11 cellular contexts compared by ENCODE assay signal in genomic region chr17:48554412-48555090, GRCh38. TPM values are rescaled to one million over a fixed set of nuclear protein-coding genes. Genes with fewer than 3 reads are reported as not detected.
DNase-seq lines count a peak whose midpoint lies in the region; ATAC-seq, FAIRE-seq and TF ChIP-seq lines count a peak whose summit lies in the region.
"Had no signal": no experiment of that assay in that cellular context is flagged by ENCODE, and none has a peak within 500 bp of the region (broad histone marks: within the 10 kb centered on the region; RNA-seq: fewer than 3 reads in every experiment).

No MANE protein-coding gene starts in this region.

- H3K27ac Mint-ChIP-seq in activated naive CD8-positive, alpha-beta T cell: no peak overlapping the region
- no peak overlapping the region for H3K27ac Mint-ChIP-seq in activated CD4-positive, alpha-beta memory T cell treated with anti-CD3 and anti-CD28 coated beads, Interleukin-2, amount 10 ng/mL, durations not matched to agents 7 days and 5 days

- peaks cover 0 to 22% of the 10 kb centered on the region in 2 donors for H3K4me1 ChIP-seq in right atrium auricular region
- no peaks in the 10 kb centered on the region for H3K4me1 ChIP-seq in prostate gland (replicated peaks)
- H3K4me1 ChIP-seq: foreskin keratinocyte had no signal

- FAIRE-seq in HTR-8/SVneo (lab: Jason Lieb, UNC): peak; percentile 46

- DNase-seq in HTR-8/SVneo (ENCODE audit: insufficient read length, low spot score) (no peak), right atrium auricular region (ENCODE audit: low spot score) (no peak), prostate gland (ENCODE audit: low spot score) (no peak), CD1c-positive myeloid dendritic cell (ENCODE audit: extremely low spot score) (no peak)
- DNase-seq in activated CD4-positive, alpha-beta memory T cell treated with anti-CD3 and anti-CD28 coated beads, Interleukin-2, amount 10 ng/mL, durations not matched to agents 7 days and 5 days: no peak
- no peak for DNase-seq in activated naive CD4-positive, alpha-beta T cell treated with Interleukin-2 at 50 U/mL for 16 hours
- DNase-seq: activated CD4-positive, alpha-beta T cell treated with anti-CD3 and anti-CD28 coated beads, Interleukin-2, amount 10 ng/mL, durations not matched to agents 7 days and 5 days had no signal

- CTCF ChIA-PET in activated CD4-positive, alpha-beta memory T cell treated with anti-CD3 and anti-CD28 coated beads, Interleukin-2, amount 10 ng/mL, durations not matched to agents 7 days and 5 days (lab: Charles Lee): interaction anchor here (0.9 kb wide), 1 partner anchor 39 kb away, joined by 3 read pairs; no protein-coding TSS in a partner anchor

- TF ChIP-seq POLR2A in prostate gland (IDR thresholded peaks at IDR 0.05): no peak

- H3K4me3 ChIP-seq in right atrium auricular region (peak overlapping the region; percentile 28 to 47), prostate gland (peak overlapping the region; percentile 32 to 41)
- H3K4me3 ChIP-seq: GM12878 had no signal

- peaks cover 6% of the 10 kb centered on the region for H3K27me3 Mint-ChIP-seq in activated naive CD8-positive, alpha-beta T cell
- H3K27me3 Mint-ChIP-seq in activated CD4-positive, alpha-beta memory T cell treated with anti-CD3 and anti-CD28 coated beads, Interleukin-2, amount 10 ng/mL, durations not matched to agents 7 days and 5 days: peaks cover 27% of the 10 kb centered on the region

- intact Hi-C loops in prostate gland (cut with DNase I): no loop called here

- TF ChIP-seq CTCF in right atrium auricular region (IDR thresholded peaks at IDR 0.05): no peak
- no peak for TF ChIP-seq CTCF in prostate gland (IDR thresholded peaks at IDR 0.05)

- H3K27me3 ChIP-seq in right atrium auricular region (peaks cover 4 to 7% of the 10 kb centered on the region in 2 donors), prostate gland (replicated peaks; ENCODE audit: insufficient read depth) (no peaks in the 10 kb centered on the region)

- peaks cover 8% of the 10 kb centered on the region for H3K4me1 Mint-ChIP-seq in activated naive CD8-positive, alpha-beta T cell (ENCODE audit: low read depth)
- peaks cover 14% of the 10 kb centered on the region for H3K4me1 Mint-ChIP-seq in activated CD4-positive, alpha-beta memory T cell treated with anti-CD3 and anti-CD28 coated beads, Interleukin-2, amount 10 ng/mL, durations not matched to agents 7 days and 5 days

- no peaks in the 10 kb centered on the region for H3K9me3 Mint-ChIP-seq in activated naive CD8-positive, alpha-beta T cell (ENCODE audit: low read depth)
- H3K9me3 Mint-ChIP-seq in activated CD4-positive, alpha-beta memory T cell treated with anti-CD3 and anti-CD28 coated beads, Interleukin-2, amount 10 ng/mL, durations not matched to agents 7 days and 5 days: no peaks in the 10 kb centered on the region
- H3K9me3 Mint-ChIP-seq: activated CD4-positive, alpha-beta T cell treated with anti-CD3 and anti-CD28 coated beads, Interleukin-2, amount 10 ng/mL, durations not matched to agents 7 days and 5 days had no signal

- H3K27ac ChIP-seq in right atrium auricular region (peak overlapping the region; percentile 13 to 56), prostate gland (peak overlapping the region; percentile 73 to 90)
- H3K27ac ChIP-seq: foreskin keratinocyte had no signal

- 39% methylated on average over 32 of the region's 41 CpGs for WGBS in prostate gland

- H3K36me3 ChIP-seq in right atrium auricular region (no peaks in the 10 kb centered on the region), prostate gland (no peaks in the 10 kb centered on the region)

- H3K9me3 ChIP-seq in right atrium auricular region: no peaks in the 10 kb centered on the region
- H3K9me3 ChIP-seq in prostate gland: no peaks in the 10 kb centered on the region

- POLR2A ChIA-PET in activated CD4-positive, alpha-beta memory T cell treated with anti-CD3 and anti-CD28 coated beads, Interleukin-2, amount 10 ng/mL, durations not matched to agents 7 days and 5 days (lab: Charles Lee): no interaction called here

- H3K36me3 Mint-ChIP-seq in activated naive CD8-positive, alpha-beta T cell: no peaks in the 10 kb centered on the region
- H3K36me3 Mint-ChIP-seq in activated CD4-positive, alpha-beta memory T cell treated with anti-CD3 and anti-CD28 coated beads, Interleukin-2, amount 10 ng/mL, durations not matched to agents 7 days and 5 days (ENCODE audit: low read depth): peaks cover 11% of the 10 kb centered on the region

- no peak for ATAC-seq in activated CD4-positive, CD25-positive, alpha-beta regulatory T cell treated with anti-CD3 and anti-CD28 coated beads, Interleukin-2, amount 50 U/mL, for 24 hours
- ATAC-seq: foreskin keratinocyte had no signal

- peak overlapping the region; percentile 95 for H3K4me3 Mint-ChIP-seq in activated naive CD8-positive, alpha-beta T cell
- H3K4me3 Mint-ChIP-seq in activated CD4-positive, alpha-beta memory T cell treated with anti-CD3 and anti-CD28 coated beads, Interleukin-2, amount 10 ng/mL, durations not matched to agents 7 days and 5 days: no peak overlapping the region

RNA-seq across cellular contexts. Expression of gene HOXB2, which starts 9.6 kb away (rescaled TPM):
- total RNA-seq in right atrium auricular region: 1 to 10 TPM; 4.8 to 5.5 TPM
- total RNA-seq in prostate gland: 1 to 10 TPM; 4.1 to 9.5 TPM
- 10 to 100 TPM; 20.3 to 20.9 TPM for total RNA-seq in activated CD4-positive, alpha-beta memory T cell treated with anti-CD3 and anti-CD28 coated beads, Interleukin-2, amount 10 ng/mL, durations not matched to agents 7 days and 5 days

RNA-seq across cellular contexts. Expression of gene HOXB4, which starts 23.6 kb away (rescaled TPM):
- total RNA-seq in right atrium auricular region (1 to 10 TPM in 1 of 2 donors, under 1 TPM in 1; 0.52 to 1.0 TPM), prostate gland (1 to 10 TPM in 1 of 2 donors, under 1 TPM in 1; 0.41 to 1.1 TPM)
- total RNA-seq in activated CD4-positive, alpha-beta memory T cell treated with anti-CD3 and anti-CD28 coated beads, Interleukin-2, amount 10 ng/mL, durations not matched to agents 7 days and 5 days: 1 to 10 TPM; 6.2 to 7.0 TPM

RNA-seq across cellular contexts. Expression of gene HOXB1, which starts 23.7 kb away (rescaled TPM):
- total RNA-seq in right atrium auricular region (not detected), prostate gland (not detected)
- not detected for total RNA-seq in activated CD4-positive, alpha-beta memory T cell treated with anti-CD3 and anti-CD28 coated beads, Interleukin-2, amount 10 ng/mL, durations not matched to agents 7 days and 5 days
- total RNA-seq: activated CD4-positive, alpha-beta T cell treated with anti-CD3 and anti-CD28 coated beads, Interleukin-2, amount 10 ng/mL, durations not matched to agents 7 days and 5 days; foreskin keratinocyte; GM12878 had no signal

RNA-seq across cellular contexts. Expression of gene HOXB3, which starts 35.5 kb away (rescaled TPM):
- total RNA-seq in right atrium auricular region (1 to 10 TPM in 1 of 2 donors, under 1 TPM in 1; 0.82 to 1.2 TPM), prostate gland (10 to 100 TPM in 1 of 2 donors, 1 to 10 TPM in 1; 7.8 to 11.4 TPM)
- 10 to 100 TPM; 10.8 to 12.1 TPM for total RNA-seq in activated CD4-positive, alpha-beta memory T cell treated with anti-CD3 and anti-CD28 coated beads, Interleukin-2, amount 10 ng/mL, durations not matched to agents 7 days and 5 days

RNA-seq across cellular contexts. Expression of gene HOXB5, which starts 39.0 kb away (rescaled TPM):
- not detected for total RNA-seq in right atrium auricular region
- 1 to 10 TPM in 1 of 2 donors, under 1 TPM in 1; 0.36 to 1.1 TPM for total RNA-seq in prostate gland
- under 1 TPM in 1 of 2 experiments, not detected in 1; 0.20 TPM for total RNA-seq in activated CD4-positive, alpha-beta memory T cell treated with anti-CD3 and anti-CD28 coated beads, Interleukin-2, amount 10 ng/mL, durations not matched to agents 7 days and 5 days
- total RNA-seq: activated CD4-positive, alpha-beta T cell treated with anti-CD3 and anti-CD28 coated beads, Interleukin-2, amount 10 ng/mL, durations not matched to agents 7 days and 5 days; foreskin keratinocyte; GM12878 had no signal
